Comparison of ENCODE assay signal across 1 cellular context in the genomic region with DNA sequence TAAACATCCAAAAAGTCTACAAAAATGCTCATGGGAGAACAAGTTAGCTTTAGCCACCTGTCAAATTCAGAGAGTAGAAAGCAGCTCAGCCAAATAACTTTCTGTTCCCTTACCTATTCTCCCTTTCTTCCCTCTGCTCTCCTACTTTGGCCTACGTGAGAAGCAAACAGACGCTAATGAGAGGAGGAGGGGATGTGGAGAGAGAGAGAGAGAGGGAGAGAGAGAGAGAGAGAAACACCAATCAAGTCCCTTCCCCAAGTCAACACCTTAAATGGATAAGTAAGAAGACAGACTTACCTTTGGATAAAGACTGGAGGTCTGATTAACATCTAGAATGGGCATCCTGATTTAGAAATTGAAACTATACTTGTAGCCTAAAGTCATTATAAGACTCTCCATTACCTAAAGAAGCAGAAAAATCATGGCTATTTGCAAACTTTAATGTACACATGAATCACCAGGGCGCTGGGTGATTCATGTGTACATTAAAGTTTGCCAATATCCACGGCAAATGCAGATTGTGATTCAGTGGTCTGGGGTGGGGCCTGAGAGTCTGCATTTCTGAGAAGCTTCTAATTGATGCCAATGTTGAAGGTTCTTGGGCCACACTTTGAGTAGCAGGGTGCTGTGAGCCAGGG.
TF ChIP-seq lines count a peak whose summit lies in the region.

No MANE protein-coding gene starts in this region.

TF ChIP-seq in H1, 55 proteins besides CTCF, POLR2A, EP300 and RAD21:
- no peak for TF ChIP-seq SIN3A (conservative IDR thresholded peaks at IDR 0.05 in 1 of 2, IDR thresholded peaks at IDR 0.05 in 1 of 2; ENCODE audit: low read depth in 1 of 2, low read length in 2 of 2)
- no peak for TF ChIP-seq RXRA (IDR thresholded peaks at IDR 0.05; ENCODE audit: insufficient read depth, low read depth, low read length)
- peak; percentile 31; the same call in 1 of the 2 replicates for TF ChIP-seq SRF (IDR thresholded peaks at IDR 0.05; ENCODE audit: low read depth, low read length)
- TF ChIP-seq TAF1 (IDR thresholded peaks at IDR 0.05; ENCODE audit: low read depth, low read length) = no peak
- TF ChIP-seq RNF2 (IDR thresholded peaks at IDR 0.05; ENCODE audit: borderline replicate concordance, low read depth, low read length, missing control alignments, poor library complexity, severe bottlenecking) = no peak
- TF ChIP-seq, protein P1, sequence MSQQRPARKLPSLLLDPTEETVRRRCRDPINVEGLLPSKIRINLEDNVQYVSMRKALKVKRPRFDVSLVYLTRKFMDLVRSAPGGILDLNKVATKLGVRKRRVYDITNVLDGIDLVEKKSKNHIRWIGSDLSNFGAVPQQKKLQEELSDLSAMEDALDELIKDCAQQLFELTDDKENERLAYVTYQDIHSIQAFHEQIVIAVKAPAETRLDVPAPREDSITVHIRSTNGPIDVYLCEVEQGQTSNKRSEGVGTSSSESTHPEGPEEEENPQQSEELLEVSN (IDR thresholded peaks at IDR 0.05) = no peak
- TF ChIP-seq CEBPB (IDR thresholded peaks at IDR 0.05; ENCODE audit: low read depth, low read length) = no peak
- no peak for TF ChIP-seq TAF7 (optimal IDR thresholded peaks at IDR 0.05; ENCODE audit: borderline replicate concordance, low read depth, low read length)
- TF ChIP-seq ASH2L (IDR thresholded peaks at IDR 0.05; ENCODE audit: low read length) = no peak
- TF ChIP-seq, protein P2, sequence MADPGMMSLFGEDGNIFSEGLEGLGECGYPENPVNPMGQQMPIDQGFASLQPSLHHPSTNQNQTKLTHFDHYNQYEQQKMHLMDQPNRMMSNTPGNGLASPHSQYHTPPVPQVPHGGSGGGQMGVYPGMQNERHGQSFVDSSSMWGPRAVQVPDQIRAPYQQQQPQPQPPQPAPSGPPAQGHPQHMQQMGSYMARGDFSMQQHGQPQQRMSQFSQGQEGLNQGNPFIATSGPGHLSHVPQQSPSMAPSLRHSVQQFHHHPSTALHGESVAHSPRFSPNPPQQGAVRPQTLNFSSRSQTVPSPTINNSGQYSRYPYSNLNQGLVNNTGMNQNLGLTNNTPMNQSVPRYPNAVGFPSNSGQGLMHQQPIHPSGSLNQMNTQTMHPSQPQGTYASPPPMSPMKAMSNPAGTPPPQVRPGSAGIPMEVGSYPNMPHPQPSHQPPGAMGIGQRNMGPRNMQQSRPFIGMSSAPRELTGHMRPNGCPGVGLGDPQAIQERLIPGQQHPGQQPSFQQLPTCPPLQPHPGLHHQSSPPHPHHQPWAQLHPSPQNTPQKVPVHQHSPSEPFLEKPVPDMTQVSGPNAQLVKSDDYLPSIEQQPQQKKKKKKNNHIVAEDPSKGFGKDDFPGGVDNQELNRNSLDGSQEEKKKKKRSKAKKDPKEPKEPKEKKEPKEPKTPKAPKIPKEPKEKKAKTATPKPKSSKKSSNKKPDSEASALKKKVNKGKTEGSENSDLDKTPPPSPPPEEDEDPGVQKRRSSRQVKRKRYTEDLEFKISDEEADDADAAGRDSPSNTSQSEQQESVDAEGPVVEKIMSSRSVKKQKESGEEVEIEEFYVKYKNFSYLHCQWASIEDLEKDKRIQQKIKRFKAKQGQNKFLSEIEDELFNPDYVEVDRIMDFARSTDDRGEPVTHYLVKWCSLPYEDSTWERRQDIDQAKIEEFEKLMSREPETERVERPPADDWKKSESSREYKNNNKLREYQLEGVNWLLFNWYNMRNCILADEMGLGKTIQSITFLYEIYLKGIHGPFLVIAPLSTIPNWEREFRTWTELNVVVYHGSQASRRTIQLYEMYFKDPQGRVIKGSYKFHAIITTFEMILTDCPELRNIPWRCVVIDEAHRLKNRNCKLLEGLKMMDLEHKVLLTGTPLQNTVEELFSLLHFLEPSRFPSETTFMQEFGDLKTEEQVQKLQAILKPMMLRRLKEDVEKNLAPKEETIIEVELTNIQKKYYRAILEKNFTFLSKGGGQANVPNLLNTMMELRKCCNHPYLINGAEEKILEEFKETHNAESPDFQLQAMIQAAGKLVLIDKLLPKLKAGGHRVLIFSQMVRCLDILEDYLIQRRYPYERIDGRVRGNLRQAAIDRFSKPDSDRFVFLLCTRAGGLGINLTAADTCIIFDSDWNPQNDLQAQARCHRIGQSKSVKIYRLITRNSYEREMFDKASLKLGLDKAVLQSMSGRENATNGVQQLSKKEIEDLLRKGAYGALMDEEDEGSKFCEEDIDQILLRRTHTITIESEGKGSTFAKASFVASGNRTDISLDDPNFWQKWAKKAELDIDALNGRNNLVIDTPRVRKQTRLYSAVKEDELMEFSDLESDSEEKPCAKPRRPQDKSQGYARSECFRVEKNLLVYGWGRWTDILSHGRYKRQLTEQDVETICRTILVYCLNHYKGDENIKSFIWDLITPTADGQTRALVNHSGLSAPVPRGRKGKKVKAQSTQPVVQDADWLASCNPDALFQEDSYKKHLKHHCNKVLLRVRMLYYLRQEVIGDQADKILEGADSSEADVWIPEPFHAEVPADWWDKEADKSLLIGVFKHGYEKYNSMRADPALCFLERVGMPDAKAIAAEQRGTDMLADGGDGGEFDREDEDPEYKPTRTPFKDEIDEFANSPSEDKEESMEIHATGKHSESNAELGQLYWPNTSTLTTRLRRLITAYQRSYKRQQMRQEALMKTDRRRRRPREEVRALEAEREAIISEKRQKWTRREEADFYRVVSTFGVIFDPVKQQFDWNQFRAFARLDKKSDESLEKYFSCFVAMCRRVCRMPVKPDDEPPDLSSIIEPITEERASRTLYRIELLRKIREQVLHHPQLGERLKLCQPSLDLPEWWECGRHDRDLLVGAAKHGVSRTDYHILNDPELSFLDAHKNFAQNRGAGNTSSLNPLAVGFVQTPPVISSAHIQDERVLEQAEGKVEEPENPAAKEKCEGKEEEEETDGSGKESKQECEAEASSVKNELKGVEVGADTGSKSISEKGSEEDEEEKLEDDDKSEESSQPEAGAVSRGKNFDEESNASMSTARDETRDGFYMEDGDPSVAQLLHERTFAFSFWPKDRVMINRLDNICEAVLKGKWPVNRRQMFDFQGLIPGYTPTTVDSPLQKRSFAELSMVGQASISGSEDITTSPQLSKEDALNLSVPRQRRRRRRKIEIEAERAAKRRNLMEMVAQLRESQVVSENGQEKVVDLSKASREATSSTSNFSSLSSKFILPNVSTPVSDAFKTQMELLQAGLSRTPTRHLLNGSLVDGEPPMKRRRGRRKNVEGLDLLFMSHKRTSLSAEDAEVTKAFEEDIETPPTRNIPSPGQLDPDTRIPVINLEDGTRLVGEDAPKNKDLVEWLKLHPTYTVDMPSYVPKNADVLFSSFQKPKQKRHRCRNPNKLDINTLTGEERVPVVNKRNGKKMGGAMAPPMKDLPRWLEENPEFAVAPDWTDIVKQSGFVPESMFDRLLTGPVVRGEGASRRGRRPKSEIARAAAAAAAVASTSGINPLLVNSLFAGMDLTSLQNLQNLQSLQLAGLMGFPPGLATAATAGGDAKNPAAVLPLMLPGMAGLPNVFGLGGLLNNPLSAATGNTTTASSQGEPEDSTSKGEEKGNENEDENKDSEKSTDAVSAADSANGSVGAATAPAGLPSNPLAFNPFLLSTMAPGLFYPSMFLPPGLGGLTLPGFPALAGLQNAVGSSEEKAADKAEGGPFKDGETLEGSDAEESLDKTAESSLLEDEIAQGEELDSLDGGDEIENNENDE (IDR thresholded peaks at IDR 0.05; ENCODE audit: insufficient replicate concordance, low read length) = no peak
- TF ChIP-seq GTF2F1 (IDR thresholded peaks at IDR 0.05; ENCODE audit: borderline replicate concordance, low read depth, low read length) = no peak
- TF ChIP-seq NANOG (IDR thresholded peaks at IDR 0.05; ENCODE audit: insufficient read depth, low read depth, low read length, poor library complexity, severe bottlenecking) = no peak
- TF ChIP-seq SP2 (IDR thresholded peaks at IDR 0.05; ENCODE audit: low read length) = no peak
- TF ChIP-seq SAP30 (IDR thresholded peaks at IDR 0.05; ENCODE audit: insufficient read depth, insufficient replicate concordance, low read length) = no peak
- TF ChIP-seq CBX8 (IDR thresholded peaks at IDR 0.05; ENCODE audit: borderline replicate concordance, low read depth, low read length) = no peak
- TF ChIP-seq YY1 (IDR thresholded peaks at IDR 0.05; ENCODE audit: low read depth, low read length) = no peak
- peak; percentile 51; the same call in 1 of the 2 replicates for TF ChIP-seq JUND (IDR thresholded peaks at IDR 0.05; ENCODE audit: low read length)
